Comparison of ENCODE assay signal across 16 cellular contexts in genomic region chr14:101369194-101369915, GRCh38.
"Had no signal": no experiment of that assay in that cellular context is flagged by ENCODE, and none has a peak within 500 bp of the region (broad histone marks: within the 10 kb centered on the region; RNA-seq: fewer than 3 reads in every experiment).

No MANE protein-coding gene starts in this region.

- H3K27ac ChIP-seq: dorsolateral prefrontal cortex, neutrophil, SJSA1 had no signal

- H3K9me3 ChIP-seq: adrenal gland, neutrophil, SJSA1 had no signal

- ATAC-seq: activated CD4-positive, CD25-positive, alpha-beta regulatory T cell treated with anti-CD3 and anti-CD28 coated beads, Interleukin-2, amount 50 U/mL, for 24 hours; activated naive CD4-positive, alpha-beta T cell treated with anti-CD3 and anti-CD28 coated beads, Interleukin-2, amount 50 U/mL, for 72 hours; activated T-cell treated with anti-CD3 and anti-CD28 coated beads, Interleukin-2, amount 50 U/mL, for 72 hours; natural killer cell; T-helper 17 cell had no signal

- H3K4me1 ChIP-seq: SJSA1 had no signal

- H3K27me3 ChIP-seq: SJSA1 had no signal

- H3K4me3 ChIP-seq: adrenal gland, dorsolateral prefrontal cortex, SJSA1, skin epidermis had no signal

- H3K36me3 ChIP-seq: adrenal gland, neutrophil, SJSA1 had no signal

- DNase-seq: activated effector memory CD4-positive, alpha-beta T cell treated with anti-CD3 and anti-CD28 coated beads, Interleukin-2, amount 50 U/mL, for 16 hours; activated T-cell treated with anti-CD3 and anti-CD28 coated beads, Interleukin-2, amount 50 U/mL, for 72 hours; dorsolateral prefrontal cortex; glutamatergic neuron; islet precursor cell; mesenchymal stem cell; natural killer cell; stimulated activated CD4-positive, alpha-beta T cell treated with anti-CD3 and anti-CD28 coated beads, Interleukin-15, amount 100 ng/mL, for 24 hours; stimulated activated CD4-positive, alpha-beta T cell treated with anti-CD3 and anti-CD28 coated beads, Interleukin-2, amount 100 ng/mL, for 48 hours; T-helper 17 cell had no signal
